ENCODE assay signal across 32 cellular contexts in genomic region chr9:2047144-2047671, GRCh38. TPM values are rescaled to one million over a fixed set of nuclear protein-coding genes. Genes with fewer than 3 reads are reported as not detected.
DNase-seq lines count a peak whose midpoint lies in the region; ATAC-seq, FAIRE-seq and TF ChIP-seq lines count a peak whose summit lies in the region.
"Had no signal": no experiment of that assay in that cellular context is flagged by ENCODE, and none has a peak within 500 bp of the region (broad histone marks: within the 10 kb centered on the region; RNA-seq: fewer than 3 reads in every experiment).

No MANE protein-coding gene starts in this region.

- H3K27me3 Mint-ChIP-seq in H9 (ENCODE audit: low read depth) (peaks cover 79% of the 10 kb centered on the region), astrocyte (ENCODE audit: low read depth, unreplicated experiment) (peaks cover 20% of the 10 kb centered on the region), progenitor cell of endocrine pancreas (peaks cover 56% of the 10 kb centered on the region)
- H3K27me3 Mint-ChIP-seq: activated CD4-positive, alpha-beta memory T cell treated with anti-CD3 and anti-CD28 coated beads for 36 hours; B cell; CD4-positive, alpha-beta memory T cell; dendritic cell treated with granulocyte-macrophage colony-stimulating factor and Interleukin-4, amounts not matched to agents 40 ng/mL and 50 ng/mL, for 4 days; natural killer cell treated with Interleukin-12 subunit alpha and Interleukin-12 subunit beta and Interleukin-15 and Interleukin-18, amount 100 ng/mL, for 72 hours had no signal

- no peak overlapping the region for H2AK5ac ChIP-seq in H9 (ENCODE audit: insufficient read length, low read length)

- no peak for ATAC-seq in GM21825 (IDR thresholded peaks at IDR 0.05; ENCODE audit: unreplicated experiment)
- ATAC-seq: activated T-cell treated with anti-CD3 and anti-CD28 coated beads, Interleukin-2, amount 50 U/mL, for 72 hours; foreskin keratinocyte; HCT116; heart left ventricle; right lobe of liver had no signal

- H3K18ac ChIP-seq in H9 (ENCODE audit: insufficient read length, low read depth, low read length) = no peak overlapping the region

- H3K4me3 Mint-ChIP-seq in H9 (peak overlapping the region; percentile 55 to 79), astrocyte (ENCODE audit: unreplicated experiment) (no peak overlapping the region), progenitor cell of endocrine pancreas (ENCODE audit: low read depth) (peak overlapping the region; percentile 37)
- H3K4me3 Mint-ChIP-seq: activated CD4-positive, alpha-beta memory T cell treated with anti-CD3 and anti-CD28 coated beads for 36 hours; activated T-cell treated with anti-CD3 and anti-CD28 coated beads, Interleukin-2, amount 50 U/mL, for 72 hours; B cell; dendritic cell treated with granulocyte-macrophage colony-stimulating factor and Interleukin-4, amounts not matched to agents 40 ng/mL and 50 ng/mL, for 4 days; natural killer cell treated with Interleukin-12 subunit alpha and Interleukin-12 subunit beta and Interleukin-15 and Interleukin-18, amount 100 ng/mL, for 72 hours; T-helper 1 cell treated with Interleukin-12 subunit alpha and Interleukin-12 subunit beta and Interleukin-4 antibody, amounts not matched to agents 30 μg/mL and 1 μg/mL, for 36 hours had no signal

- no peak overlapping the region for H2BK120ac ChIP-seq in H9 (ENCODE audit: low read depth, low read length, poor library complexity, severe bottlenecking)

- FAIRE-seq in astrocyte (lab: Jason Lieb, UNC) = no peak
- FAIRE-seq: GM19239, TTC549 had no signal

- no peak overlapping the region for H2BK12ac ChIP-seq in H9 (ENCODE audit: insufficient read length, low read depth, low read length)

- H3K9me3 ChIP-seq in H9 (ENCODE audit: control insufficient read depth, low read depth, low read length) (no peaks in the 10 kb centered on the region), astrocyte (ENCODE audit: insufficient read depth, low read depth, low read length) (no peaks in the 10 kb centered on the region)
- H3K9me3 ChIP-seq: esophagus squamous epithelium, heart left ventricle, MG63, right lobe of liver, stomach had no signal

- no peak overlapping the region for H3K4ac ChIP-seq in H9 (ENCODE audit: low read depth, low read length)

- H3T11ph ChIP-seq in H9 (ENCODE audit: low read length) = no peak overlapping the region

- no peak overlapping the region for H4K91ac ChIP-seq in H9 (ENCODE audit: insufficient read length, low read depth, low read length)

- H2AFZ ChIP-seq in H9 (ENCODE audit: low read length) = no peak overlapping the region
- no peak overlapping the region for H2AFZ ChIP-seq in astrocyte (ENCODE audit: low read depth, low read length)

- H3K56ac ChIP-seq in H9 (ENCODE audit: insufficient read length, low read depth, low read length) = no peak overlapping the region

- H3K9ac ChIP-seq in H9 (ENCODE audit: extremely low read depth, insufficient read length, low read length) = no peak overlapping the region
- no peak overlapping the region for H3K9ac ChIP-seq in astrocyte (ENCODE audit: low read length)
- H3K9ac ChIP-seq: KMS-11 had no signal

- H3K27ac Mint-ChIP-seq in H9 (no peak overlapping the region; a peak in 1 of 7 replicates), astrocyte (ENCODE audit: unreplicated experiment) (no peak overlapping the region), progenitor cell of endocrine pancreas (no peak overlapping the region)
- H3K27ac Mint-ChIP-seq: activated CD4-positive, alpha-beta memory T cell treated with anti-CD3 and anti-CD28 coated beads for 36 hours; B cell; dendritic cell treated with granulocyte-macrophage colony-stimulating factor and Interleukin-4, amounts not matched to agents 40 ng/mL and 50 ng/mL, for 4 days; T-helper 1 cell treated with Interleukin-12 subunit alpha and Interleukin-12 subunit beta and Interleukin-4 antibody, amounts not matched to agents 30 μg/mL and 1 μg/mL, for 36 hours had no signal

- H3K23me2 ChIP-seq in H9 (ENCODE audit: insufficient read length, low read depth, low read length, poor library complexity, severe bottlenecking) = peaks cover 7% of the 10 kb centered on the region

- H2BK5ac ChIP-seq in H9 (ENCODE audit: insufficient read length, low read length) = no peak overlapping the region

- H3K27ac ChIP-seq in H9 (ENCODE audit: insufficient read length, low read depth, low read length) = no peak overlapping the region
- H3K27ac ChIP-seq in astrocyte (ENCODE audit: low read depth, low read length) = no peak overlapping the region
- H3K27ac ChIP-seq: esophagus squamous epithelium, foreskin keratinocyte, heart left ventricle, KMS-11, right lobe of liver, SK-N-MC, stomach had no signal

- no peak overlapping the region for H2BK15ac ChIP-seq in H9 (ENCODE audit: low read depth, low read length)

- H3K79me1 ChIP-seq in H9 (ENCODE audit: insufficient read depth, low read depth, low read length, poor library complexity, severe bottlenecking) = no peaks in the 10 kb centered on the region

- H3K79me2 ChIP-seq in H9 (ENCODE audit: insufficient read depth, low read length) = no peaks in the 10 kb centered on the region
- no peaks in the 10 kb centered on the region for H3K79me2 ChIP-seq in astrocyte (ENCODE audit: insufficient read depth, low read length)

- H4K5ac ChIP-seq in H9 (ENCODE audit: insufficient read length, low read depth, low read length) = no peak overlapping the region

- H3K36me3 Mint-ChIP-seq in H9 (ENCODE audit: insufficient read depth in 1 of 3, low read depth in 3 of 3) = no peaks in the 10 kb centered on the region; a peak in 1 of 7 replicates
- peaks cover 8% of the 10 kb centered on the region for H3K36me3 Mint-ChIP-seq in astrocyte (ENCODE audit: low read depth, unreplicated experiment)
- H3K36me3 Mint-ChIP-seq in progenitor cell of endocrine pancreas (ENCODE audit: insufficient read depth) = peaks cover 3% of the 10 kb centered on the region

- H3K4me1 Mint-ChIP-seq in H9 (peaks cover 13 to 23% of the 10 kb centered on the region in 2 experiments), astrocyte (ENCODE audit: low read depth, unreplicated experiment) (peaks cover 7% of the 10 kb centered on the region), progenitor cell of endocrine pancreas (ENCODE audit: low read depth) (peaks cover 13% of the 10 kb centered on the region)

- no peak overlapping the region for H3K14ac ChIP-seq in H9 (ENCODE audit: insufficient read depth, low read length)

- H3K9me3 Mint-ChIP-seq in H9 (no peaks in the 10 kb centered on the region), astrocyte (ENCODE audit: unreplicated experiment) (no peaks in the 10 kb centered on the region), progenitor cell of endocrine pancreas (ENCODE audit: low read depth) (no peaks in the 10 kb centered on the region)
- H3K9me3 Mint-ChIP-seq: activated CD4-positive, alpha-beta memory T cell treated with anti-CD3 and anti-CD28 coated beads for 36 hours; activated T-cell treated with anti-CD3 and anti-CD28 coated beads, Interleukin-2, amount 50 U/mL, for 72 hours; dendritic cell treated with granulocyte-macrophage colony-stimulating factor and Interleukin-4, amounts not matched to agents 40 ng/mL and 50 ng/mL, for 4 days; natural killer cell treated with Interleukin-12 subunit alpha and Interleukin-12 subunit beta and Interleukin-15 and Interleukin-18, amount 100 ng/mL, for 72 hours; T-helper 1 cell treated with Interleukin-12 subunit alpha and Interleukin-12 subunit beta and Interleukin-4 antibody, amounts not matched to agents 30 μg/mL and 1 μg/mL, for 36 hours had no signal

- no peaks in the 10 kb centered on the region for H3K36me3 ChIP-seq in astrocyte (ENCODE audit: insufficient read depth, low read length)
- H3K36me3 ChIP-seq: MG63 had no signal

- H3K4me2 ChIP-seq in H9 (ENCODE audit: insufficient read depth, insufficient read length, low read length) = peak overlapping the region; percentile 42
- peak overlapping the region; percentile 62 for H3K4me2 ChIP-seq in astrocyte (ENCODE audit: low read length)
- H3K4me2 ChIP-seq: KMS-11 had no signal

- H3K27me3 ChIP-seq in H9 (ENCODE audit: insufficient read depth, low read length) = no peaks in the 10 kb centered on the region; the same call in 1 of the 2 replicates
- no peaks in the 10 kb centered on the region for H3K27me3 ChIP-seq in astrocyte (ENCODE audit: insufficient read depth, low read length)
- H3K27me3 ChIP-seq: esophagus squamous epithelium, foreskin keratinocyte, heart left ventricle, MG63, right lobe of liver, stomach had no signal

- H3K4me3 ChIP-seq in astrocyte (ENCODE audit: insufficient read depth, low read depth, low read length) = no peak overlapping the region
- H3K4me3 ChIP-seq: esophagus squamous epithelium, heart left ventricle, lung, MG63, right lobe of liver, SK-N-MC, stomach had no signal

- WGBS in H9 (ENCODE audit: extremely low coverage, insufficient read length, low lambda C conversion rate) = no CpG with 5 or more reads among the region's 54 CpGs

- DNase-seq in H9 (no peak), astrocyte (ENCODE audit: low read depth) (no peak), left kidney (ENCODE audit: low read depth, low spot score) (peak; percentile 51), progenitor cell of endocrine pancreas (ENCODE audit: low spot score, unreplicated experiment) (peak; percentile 14), hypothalamus (lab: John Stamatoyannopoulos, UW) (no peak), SW480 (ENCODE audit: low spot score) (no peak)
- DNase-seq: ACHN; activated CD4-positive, alpha-beta memory T cell treated with anti-CD3 and anti-CD28 coated beads for 36 hours; activated naive CD4-positive, alpha-beta T cell treated with Interleukin-2 at 50 U/mL for 16 hours; activated T-cell treated with anti-CD3 and anti-CD28 coated beads, Interleukin-2, amount 50 U/mL, for 72 hours; esophagus squamous epithelium; foreskin keratinocyte; MG63; NCI-H1105 treated with DMSO at 0.1 percent for 48 hours; NCI-H187 treated with DMSO at 0.1 percent for 48 hours; NCI-H524; right lobe of liver; stimulated activated CD8-positive, alpha-beta memory T cell treated with anti-CD3 and anti-CD28 coated beads, Interleukin-4, amount 100 ng/mL, for 48 hours; stomach had no signal

- H2BK20ac ChIP-seq in H9 (ENCODE audit: low read depth, low read length, poor library complexity, severe bottlenecking) = no peak overlapping the region

- TF ChIP-seq CTCF in H9 (conservative IDR thresholded peaks at IDR 0.05) (no peak), astrocyte (IDR thresholded peaks at IDR 0.05; ENCODE audit: insufficient read depth, low read depth, low read length) (no peak), progenitor cell of endocrine pancreas (IDR thresholded peaks at IDR 0.05; ENCODE audit: unreplicated experiment) (no peak)

- H3K23ac ChIP-seq in H9 (ENCODE audit: insufficient read length, low read depth, low read length) = no peak overlapping the region

- no peak overlapping the region for H4K8ac ChIP-seq in H9 (replicated peaks; ENCODE audit: insufficient read length, low read depth, low read length)

- H4K20me1 ChIP-seq in H9 (ENCODE audit: control insufficient read depth, insufficient read depth, insufficient read length) (no peaks in the 10 kb centered on the region), astrocyte (ENCODE audit: insufficient read depth, low read length) (peaks cover 5% of the 10 kb centered on the region)

- H3K4me1 ChIP-seq in H9 (ENCODE audit: insufficient read depth, low read length) (no peaks in the 10 kb centered on the region), astrocyte (ENCODE audit: insufficient read depth, low read length) (no peaks in the 10 kb centered on the region)
- H3K4me1 ChIP-seq: esophagus squamous epithelium, right lobe of liver had no signal

RNA-seq across cellular contexts. Expression of gene SMARCA2, which starts 32.1 kb away (rescaled TPM):
- 8.4 and 15.3 TPM in 2 replicates for total RNA-seq in H9 (2021)
- 49.9 and 54.2 TPM in 2 replicates for total RNA-seq in astrocyte
- total RNA-seq in progenitor cell of endocrine pancreas = 55.8 and 57.0 TPM in 2 replicates

Comparison
In these comparisons a context has a peak if more than half of its experiments do, and no peak if none do; other contexts are left out.
1. DNase-seq: peak in left kidney (single experiment) and progenitor cell of endocrine pancreas (single experiment); none in H9 (single experiment), astrocyte (single experiment), hypothalamus (0 of 51) and SW480 (single experiment).